18 cellular contexts compared by ENCODE assay signal in genomic region chr9:69955536-69956355, GRCh38.
DNase-seq lines count a peak whose midpoint lies in the region; ATAC-seq and TF ChIP-seq lines count a peak whose summit lies in the region.
"Had no signal": no experiment of that assay in that cellular context is flagged by ENCODE, and none has a peak within 500 bp of the region (broad histone marks: within the 10 kb centered on the region; RNA-seq: fewer than 3 reads in every experiment).

No MANE protein-coding gene starts in this region.

- H3K4me1 ChIP-seq in rectal smooth muscle tissue (ENCODE audit: control insufficient read depth, insufficient read depth, low read length), result no peaks in the 10 kb centered on the region
- H3K4me1 ChIP-seq in OCI-LY7 (ENCODE audit: insufficient read depth, low read length, poor library complexity, severe bottlenecking), result no peaks in the 10 kb centered on the region
- H3K4me1 ChIP-seq: A549 had no signal

- H3K27me3 ChIP-seq in rectal smooth muscle tissue (ENCODE audit: control insufficient read depth, insufficient read depth, low read length), result no peaks in the 10 kb centered on the region

- H3K27ac ChIP-seq in rectal smooth muscle tissue (ENCODE audit: low read depth, low read length), result peak overlapping the region; percentile 52
- H3K27ac ChIP-seq in caudate nucleus (ENCODE audit: low read depth, low read length), result no peak overlapping the region
- H3K27ac ChIP-seq in OCI-LY7 (ENCODE audit: low read depth, low read length, poor library complexity, severe bottlenecking), result no peak overlapping the region
- H3K27ac ChIP-seq: A549, KMS-11, SK-N-MC had no signal

- no TSS peak for BruUV-seq in OCI-LY7 (replicated peaks; lab: Mats Ljungman, UMichigan)

- intact Hi-C loops in OCI-LY7 (cut with micrococcal nuclease; ENCODE audit: unreplicated experiment), result no loop called here

- H3K9ac ChIP-seq in rectal smooth muscle tissue (ENCODE audit: low read length), result no peak overlapping the region
- H3K9ac ChIP-seq: KMS-11 had no signal

- H3K4me1 Mint-ChIP-seq in glutamatergic neuron (ENCODE audit: low read depth, unreplicated experiment), result peaks cover 4% of the 10 kb centered on the region
- H3K4me1 Mint-ChIP-seq: B cell had no signal

- H3K9me2 ChIP-seq in OCI-LY7 (ENCODE audit: insufficient read depth, low read length), result no peaks in the 10 kb centered on the region

- H3K4me3 ChIP-seq in rectal smooth muscle tissue (ENCODE audit: low read length) (no peak overlapping the region), OCI-LY7 (ENCODE audit: low read depth, low read length, poor library complexity, severe bottlenecking) (no peak overlapping the region)
- H3K4me3 ChIP-seq: A549, SK-N-MC had no signal

- CTCF ChIA-PET in OCI-LY7 (lab: Charles Lee; ENCODE audit: unreplicated experiment), result no interaction called here

- DNase-seq in COLO829 (ENCODE audit: low spot score) (peak; percentile 63), GM03348 (ENCODE audit: low spot score) (peak; percentile 16), glutamatergic neuron (no peak), caudate nucleus (lab: John Stamatoyannopoulos, UW) (no peak), OCI-LY7 (ENCODE audit: low spot score) (no peak)
- DNase-seq in stimulated activated naive CD4-positive, alpha-beta T cell treated with Interleukin-2 at 50 U/mL for 16 hours (lab: John Stamatoyannopoulos, UW), result no peak
- DNase-seq: DND-41, NCI-H1105, NCI-H2029 treated with DMSO at 0.1 percent for 48 hours, NCI-H2171, NCI-H524 treated with DMSO at 0.1 percent for 48 hours, SHP77 treated with DMSO at 0.1 percent for 48 hours had no signal

- no peaks in the 10 kb centered on the region for H3K9me3 ChIP-seq in OCI-LY7 (ENCODE audit: low read length)
- H3K9me3 ChIP-seq: A549 had no signal

- H3K36me3 Mint-ChIP-seq in glutamatergic neuron (ENCODE audit: unreplicated experiment), result no peaks in the 10 kb centered on the region

- H3K9me3 Mint-ChIP-seq in glutamatergic neuron (ENCODE audit: unreplicated experiment), result peaks cover 7% of the 10 kb centered on the region

- POLR2A ChIA-PET in OCI-LY7 (lab: Charles Lee), result no interaction called here

- ATAC-seq in GM18868 (IDR thresholded peaks at IDR 0.05; ENCODE audit: unreplicated experiment), result no peak
- ATAC-seq: A549 had no signal

- no peak for TF ChIP-seq CTCF in glutamatergic neuron (IDR thresholded peaks at IDR 0.05; ENCODE audit: partially characterized antibody, unreplicated experiment)
- TF ChIP-seq CTCF in OCI-LY7 (conservative IDR thresholded peaks at IDR 0.05; ENCODE audit: low read length), result no peak

- H3K4me3 Mint-ChIP-seq in glutamatergic neuron (ENCODE audit: unreplicated experiment), result no peak overlapping the region
- H3K4me3 Mint-ChIP-seq: B cell had no signal

- no peaks in the 10 kb centered on the region for H4K20me1 ChIP-seq in OCI-LY7 (ENCODE audit: insufficient read depth, low read length)

- H3K27ac Mint-ChIP-seq in glutamatergic neuron (ENCODE audit: unreplicated experiment), result peak overlapping the region; percentile 80
- H3K27ac Mint-ChIP-seq: B cell had no signal

- no peak overlapping the region for H2AFZ ChIP-seq in OCI-LY7 (ENCODE audit: low read length)

- H3K36me3 ChIP-seq in rectal smooth muscle tissue (ENCODE audit: control insufficient read depth, insufficient read depth, low read length), result no peaks in the 10 kb centered on the region
- no peaks in the 10 kb centered on the region for H3K36me3 ChIP-seq in OCI-LY7 (ENCODE audit: insufficient read depth, low read length)

- peaks cover 3% of the 10 kb centered on the region for H3K27me3 Mint-ChIP-seq in glutamatergic neuron (ENCODE audit: unreplicated experiment)

- H3K4me2 ChIP-seq in OCI-LY7 (ENCODE audit: low read length), result no peak overlapping the region
- H3K4me2 ChIP-seq: A549, KMS-11 had no signal

- no peaks in the 10 kb centered on the region for H3K79me2 ChIP-seq in OCI-LY7 (ENCODE audit: insufficient read depth, low read depth, low read length)

Comparison
In these comparisons a context has a peak if more than half of its experiments do, and no peak if none do; other contexts are left out.
1. DNase-seq: peak in COLO829 (single experiment) and GM03348 (single experiment); none in glutamatergic neuron (single experiment), caudate nucleus (0 of 61), stimulated activated naive CD4-positive, alpha-beta T cell treated with Interleukin-2 at 50 U/mL for 16 hours (single experiment) and OCI-LY7 (single experiment).